9 cellular contexts compared by ENCODE assay signal in genomic region chr4:185004562-185005208, GRCh38. TPM values are rescaled to one million over a fixed set of nuclear protein-coding genes. Genes with fewer than 3 reads are reported as not detected.
DNase-seq lines count a peak whose midpoint lies in the region; ATAC-seq and TF ChIP-seq lines count a peak whose summit lies in the region.
"Had no signal": no experiment of that assay in that cellular context is flagged by ENCODE, and none has a peak within 500 bp of the region (broad histone marks: within the 10 kb centered on the region; RNA-seq: fewer than 3 reads in every experiment).

No MANE protein-coding gene starts in this region.

- H4K20me1 ChIP-seq in HCT116 (ENCODE audit: insufficient read depth), result no peaks in the 10 kb centered on the region

- H3K36me3 Mint-ChIP-seq in naive thymus-derived CD4-positive, alpha-beta T cell, result peaks cover 0 to 8% (median 0%) of the 10 kb centered on the region in 5 donors

- peak overlapping the region in 1 of 2 experiments; percentile 38; a peak in 2 of 4 replicates for H3K4me3 ChIP-seq in HCT116 (replicated peaks in 1 of 2; ENCODE audit: low read depth in 1 of 2, low read length in 2 of 2)
- H3K4me3 ChIP-seq in dorsolateral prefrontal cortex, result peak overlapping the region; percentile 1 to 69 (median 43)
- no peak overlapping the region for H3K4me3 ChIP-seq in naive thymus-derived CD4-positive, alpha-beta T cell (ENCODE audit: low read length)

- H3K4me1 Mint-ChIP-seq in naive thymus-derived CD4-positive, alpha-beta T cell, result peaks cover 6 to 9% (median 7%) of the 10 kb centered on the region in 7 donors

- no peaks in the 10 kb centered on the region for H3K9me3 ChIP-seq in HCT116 (ENCODE audit: control insufficient read depth in 1 of 2, insufficient read depth in 1 of 2, low read depth in 1 of 2, low read length in 2 of 2)
- H3K9me3 ChIP-seq in naive thymus-derived CD4-positive, alpha-beta T cell (ENCODE audit: control insufficient read depth in 2 of 3, low read length in 3 of 3), result no peaks in the 10 kb centered on the region

- intact Hi-C loops in HCT116 (cut with micrococcal nuclease), result loop anchor here (1.0 kb wide), 3 partner anchors 92 to 179 kb away; no protein-coding TSS in a partner anchor
- intact Hi-C loops in dorsolateral prefrontal cortex (cut with DNase I), result loop anchor here in 1 of 2 donors (10.0 kb wide), 2 partner anchors 180 to 740 kb away; no protein-coding TSS in a partner anchor
- intact Hi-C loops in naive thymus-derived CD4-positive, alpha-beta T cell (cut with micrococcal nuclease), result loop anchor here (1.0 to 2.0 kb wide), 9 partner anchors 92 to 740 kb away; partner anchors contain the start of genes CASP3 (in 1 of the 2) and PRIMPOL (in 1 of the 2)

- H3K27ac ChIP-seq in HCT116 (ENCODE audit: low read depth, low read length) (no peak overlapping the region), dorsolateral prefrontal cortex (no peak overlapping the region)
- no peak overlapping the region for H3K27ac ChIP-seq in naive thymus-derived CD4-positive, alpha-beta T cell (ENCODE audit: low read depth, low read length)

- no peak for TF ChIP-seq RAD21 in HCT116 (IDR thresholded peaks at IDR 0.05; ENCODE audit: low read depth)

- in situ Hi-C loops in G401 (cut with HindIII; ENCODE audit: low sequenced_read_pairs), result no loop called here

- RAD21 ChIA-PET in HCT116 (lab: Charles Lee; ENCODE audit: low non-redundant PET in 1 of 2, low total read pairs in 2 of 2, uncharacterized antibody in 2 of 2, unreplicated experiment in 2 of 2), result interaction anchor here (0.7 to 1.5 kb wide), 6 partner anchors 35 to 130 kb away, joined by 3 to 5 read pairs (median 4); no protein-coding TSS in a partner anchor

- peak overlapping the region in 1 of 9 donors; percentile 8 for H3K27ac Mint-ChIP-seq in naive thymus-derived CD4-positive, alpha-beta T cell

- DNase-seq in G401 (ENCODE audit: low spot score) (peak; percentile 24), HCT116 (ENCODE audit: low read depth, low spot score) (no peak), NCI-H2171 (lab: John Stamatoyannopoulos, UW) (peak; percentile 42), dorsolateral prefrontal cortex (peak in 6 of 10 donors; percentile 20 to 52 (median 29))
- DNase-seq in naive thymus-derived CD4-positive, alpha-beta T cell, result peak in 1 of 9 donors; percentile 10
- DNase-seq in stimulated activated CD4-positive, alpha-beta T cell treated with anti-CD3 and anti-CD28 coated beads, Interleukin-2, amount 100 ng/mL, for 24 hours, result no peak

- TF ChIP-seq CTCF in HCT116 (IDR thresholded peaks at IDR 0.05 in 2 of 3, conservative IDR thresholded peaks at IDR 0.05 in 1 of 3; ENCODE audit: borderline replicate concordance in 1 of 3, insufficient read depth in 1 of 3, low read depth in 2 of 3, low read length in 2 of 3), result no peak
- no peak for TF ChIP-seq CTCF in dorsolateral prefrontal cortex (IDR thresholded peaks at IDR 0.05 in 54 of 56, conservative IDR thresholded peaks at IDR 0.05 in 2 of 56; ENCODE audit: low read depth in 1 of 56, partially characterized antibody in 56 of 56)

- H3K27me3 ChIP-seq in HCT116 (ENCODE audit: insufficient read depth, low read length) (no peaks in the 10 kb centered on the region), dorsolateral prefrontal cortex (peaks cover 0 to 10% (median 0%) of the 10 kb centered on the region in 45 donors)
- H3K27me3 ChIP-seq in naive thymus-derived CD4-positive, alpha-beta T cell (ENCODE audit: control insufficient read depth in 2 of 2, insufficient read depth in 2 of 2, low read length in 2 of 2), result no peaks in the 10 kb centered on the region

- no peak for TF ChIP-seq POLR2A in HCT116 (IDR thresholded peaks at IDR 0.05; ENCODE audit: borderline replicate concordance, extremely low read depth, insufficient read depth, insufficient read length)

- H3K4me1 ChIP-seq in HCT116 (ENCODE audit: control insufficient read depth in 1 of 2, insufficient read depth in 2 of 2, low read length in 2 of 2), result peaks cover 3 to 7% of the 10 kb centered on the region in 2 experiments; a peak in 2 of 4 replicates
- peaks cover 0 to 3% of the 10 kb centered on the region in 2 donors for H3K4me1 ChIP-seq in naive thymus-derived CD4-positive, alpha-beta T cell (ENCODE audit: control insufficient read depth in 2 of 2, insufficient read depth in 2 of 2, low read length in 2 of 2)

- no peaks in the 10 kb centered on the region for H3K36me3 ChIP-seq in HCT116 (ENCODE audit: control insufficient read depth in 1 of 2, insufficient read depth in 2 of 2, low read length in 2 of 2)
- H3K36me3 ChIP-seq in naive thymus-derived CD4-positive, alpha-beta T cell (ENCODE audit: control insufficient read depth in 2 of 3, insufficient read depth in 3 of 3, low read length in 3 of 3), result no peaks in the 10 kb centered on the region

- H3K4me3 Mint-ChIP-seq in naive thymus-derived CD4-positive, alpha-beta T cell, result peak overlapping the region in 9 of 10 donors; percentile 25 to 71 (median 60)

- peak; percentile 84 for ATAC-seq in HCT116
- peak; percentile 57 for ATAC-seq in naive thymus-derived CD4-positive, alpha-beta T cell
- no peak for ATAC-seq in esophagus mucosa
- ATAC-seq in HG03025 (IDR thresholded peaks at IDR 0.05; ENCODE audit: low FRiP score, unreplicated experiment), result no peak

- BruUV-seq in HCT116 (replicated peaks; lab: Mats Ljungman, UMichigan), result no TSS peak

- H2AFZ ChIP-seq in HCT116 (ENCODE audit: low read depth, low read length, poor library complexity, severe bottlenecking), result peak overlapping the region; percentile 99

- 0 out of 2 replicates have a peak overlapping the region, but pooled peaks have one; percentile 22 for H3K9ac ChIP-seq in HCT116 (ENCODE audit: low read length)

- H3K27me3 Mint-ChIP-seq in naive thymus-derived CD4-positive, alpha-beta T cell, result peaks cover 41 to 53% (median 48%) of the 10 kb centered on the region in 5 donors

- no peaks in the 10 kb centered on the region for H3K9me2 ChIP-seq in HCT116 (ENCODE audit: insufficient read depth)

- CTCF ChIA-PET in HCT116 (lab: Charles Lee), result interaction anchor here (0.8 to 3.7 kb wide), 12 partner anchors 18 to 1931 kb away, joined by 3 to 50 read pairs (median 4); partner anchors contain the start of genes ANKRD37 and SLC25A4
- CTCF ChIA-PET in naive thymus-derived CD4-positive, alpha-beta T cell (lab: Charles Lee), result interaction anchor here (0.6 to 2.2 kb wide), 9 partner anchors 30 to 263 kb away, joined by 3 to 7 read pairs (median 3); no protein-coding TSS in a partner anchor

- no peaks in the 10 kb centered on the region for H3K79me2 ChIP-seq in HCT116 (ENCODE audit: insufficient read depth, low read length)

- peaks cover 0 to 2% (median 0%) of the 10 kb centered on the region in 11 donors for H3K9me3 Mint-ChIP-seq in naive thymus-derived CD4-positive, alpha-beta T cell

- POLR2A ChIA-PET in HCT116 (lab: Charles Lee), result interaction anchor here (1.0 kb wide), 1 partner anchor 91 kb away, joined by 3 read pairs; no protein-coding TSS in a partner anchor
- POLR2A ChIA-PET in naive thymus-derived CD4-positive, alpha-beta T cell (lab: Charles Lee), result no interaction called here

- peak overlapping the region; percentile 70 for H3K4me2 ChIP-seq in HCT116 (ENCODE audit: low read length)

TF ChIP-seq in HCT116, 20 proteins besides CTCF, POLR2A, EP300 and RAD21 (continues in another document):
- no peak for TF ChIP-seq REST (IDR thresholded peaks at IDR 0.05; ENCODE audit: low read depth)
- TF ChIP-seq, protein P1, sequence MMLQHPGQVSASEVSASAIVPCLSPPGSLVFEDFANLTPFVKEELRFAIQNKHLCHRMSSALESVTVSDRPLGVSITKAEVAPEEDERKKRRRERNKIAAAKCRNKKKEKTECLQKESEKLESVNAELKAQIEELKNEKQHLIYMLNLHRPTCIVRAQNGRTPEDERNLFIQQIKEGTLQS (IDR thresholded peaks at IDR 0.05), result no peak
- no peak for TF ChIP-seq SP1 (IDR thresholded peaks at IDR 0.05; ENCODE audit: low read depth)
- TF ChIP-seq CBX3 (IDR thresholded peaks at IDR 0.05; ENCODE audit: low read depth), result no peak
- no peak for TF ChIP-seq CEBPB (IDR thresholded peaks at IDR 0.05; ENCODE audit: low read depth)
- no peak for TF ChIP-seq POLR2AphosphoS5 (IDR thresholded peaks at IDR 0.05; ENCODE audit: low read depth, low read length)
- TF ChIP-seq YY1 (IDR thresholded peaks at IDR 0.05; ENCODE audit: extremely low read depth, insufficient replicate concordance, low read depth, low read length), result no peak

RNA-seq across cellular contexts. Expression of gene HELT, which starts 13.6 kb away (rescaled TPM):
- not detected in 2 replicates for total RNA-seq in G401 (2014; rRNA removed; shearing (Covaris generic))
- total RNA-seq in HCT116 (2021; ENCODE audit: unreplicated experiment) (not detected), dorsolateral prefrontal cortex (not detected), esophagus mucosa (not detected)
- not detected in 2 replicates for polyA plus RNA-seq in HCT116 (2012)
- not detected for total RNA-seq in naive thymus-derived CD4-positive, alpha-beta T cell
- not detected for polyA plus RNA-seq in naive thymus-derived CD4-positive, alpha-beta T cell
- total RNA-seq: fibroblast of villous mesenchyme had no signal

Comparison
In these comparisons a context has a peak if more than half of its experiments do, and no peak if none do; other contexts are left out.
1. DNase-seq: peak in G401 (single experiment), NCI-H2171 (single experiment) and dorsolateral prefrontal cortex (6 of 10); none in HCT116 (single experiment) and stimulated activated CD4-positive, alpha-beta T cell treated with anti-CD3 and anti-CD28 coated beads, Interleukin-2, amount 100 ng/mL, for 24 hours (0 of 2).
2. ATAC-seq: peak in HCT116 (single experiment) and naive thymus-derived CD4-positive, alpha-beta T cell (single experiment); none in esophagus mucosa (single experiment) and HG03025 (single experiment).